In the genomic region with DNA sequence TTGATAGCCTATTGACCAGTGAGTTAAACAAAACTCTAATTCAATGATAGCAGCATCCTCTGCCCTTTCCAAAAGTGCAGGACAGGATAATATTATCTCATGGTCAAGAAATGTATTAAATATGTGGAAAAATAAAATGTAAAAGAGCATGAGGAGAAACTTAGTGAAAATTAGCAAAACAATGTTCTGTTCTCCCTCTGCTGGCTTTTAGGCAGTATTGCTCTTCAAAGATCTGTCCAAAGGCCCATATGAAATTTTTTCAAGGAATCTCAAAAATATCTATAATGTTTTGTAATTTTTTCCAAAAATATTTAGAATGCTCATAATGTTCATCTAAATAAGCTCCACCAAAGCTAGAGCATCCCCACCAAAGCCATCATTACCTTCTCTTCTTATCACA, we compare ENCODE assay signal across 11 cellular contexts. TPM values are rescaled to one million over a fixed set of nuclear protein-coding genes. Genes with fewer than 3 reads are reported as not detected.
DNase-seq lines count a peak whose midpoint lies in the region; ATAC-seq, FAIRE-seq and TF ChIP-seq lines count a peak whose summit lies in the region.
"Had no signal": no experiment of that assay in that cellular context is flagged by ENCODE, and none has a peak within 500 bp of the region (broad histone marks: within the 10 kb centered on the region; RNA-seq: fewer than 3 reads in every experiment).

No MANE protein-coding gene starts in this region.

- TF ChIP-seq CTCF in bronchial epithelial cell (IDR thresholded peaks at IDR 0.05; ENCODE audit: insufficient read depth, low read length, severe bottlenecking): peak; percentile 41
- peak; percentile 54 to 65 (median 57) for TF ChIP-seq CTCF in nephron (IDR thresholded peaks at IDR 0.05; ENCODE audit: unreplicated experiment in 3 of 3)

- no peaks in the 10 kb centered on the region for H3K36me3 ChIP-seq in bronchial epithelial cell (ENCODE audit: control insufficient read depth, insufficient read depth, low read length)
- no peaks in the 10 kb centered on the region for H3K36me3 ChIP-seq in CD4-positive, alpha-beta memory T cell (ENCODE audit: insufficient read depth, low read length)
- H3K36me3 ChIP-seq: HAP-1 had no signal

- CTCF ChIA-PET in CD4-positive, alpha-beta memory T cell (lab: Charles Lee; ENCODE audit: partially characterized antibody): interaction anchor here (1.0 to 3.5 kb wide), 2 partner anchors 9 to 12 kb away, joined by 3 to 10 read pairs; partner anchors contain the start of gene ARL14EP

- no peaks in the 10 kb centered on the region for H3K27me3 Mint-ChIP-seq in nephron (ENCODE audit: low read depth)
- H3K27me3 Mint-ChIP-seq in CD4-positive, alpha-beta memory T cell: peaks cover 7% of the 10 kb centered on the region in 2 donors

- H3K9me3 ChIP-seq in CD4-positive, alpha-beta memory T cell (ENCODE audit: control insufficient read depth in 1 of 2, low read length in 2 of 2): no peaks in the 10 kb centered on the region
- H3K9me3 ChIP-seq: HAP-1 had no signal

- H3K27ac ChIP-seq in CD4-positive, alpha-beta memory T cell (ENCODE audit: low read depth, low read length): no peak overlapping the region

- POLR2A ChIA-PET in CD4-positive, alpha-beta memory T cell (lab: Charles Lee; ENCODE audit: partially characterized antibody): no interaction called here

- intact Hi-C loops in CD4-positive, alpha-beta memory T cell (cut with micrococcal nuclease): no loop called here

- H3K4me1 Mint-ChIP-seq in nephron: no peaks in the 10 kb centered on the region
- H3K4me1 Mint-ChIP-seq in CD4-positive, alpha-beta memory T cell: peaks cover 0 to 11% (median 2%) of the 10 kb centered on the region in 4 donors

- no peaks in the 10 kb centered on the region for H3K36me3 Mint-ChIP-seq in nephron (ENCODE audit: low read depth)
- H3K36me3 Mint-ChIP-seq in CD4-positive, alpha-beta memory T cell: no peaks in the 10 kb centered on the region

- H3K4me3 ChIP-seq in bronchial epithelial cell (ENCODE audit: low read depth, low read length): no peak overlapping the region
- H3K4me3 ChIP-seq in CD4-positive, alpha-beta memory T cell (ENCODE audit: low read length in 2 of 2): no peak overlapping the region
- H3K4me3 ChIP-seq: HAP-1, lung had no signal

- no peaks in the 10 kb centered on the region for H3K4me1 ChIP-seq in CD4-positive, alpha-beta memory T cell (ENCODE audit: insufficient read depth, low read length)
- H3K4me1 ChIP-seq: HAP-1 had no signal

- H3K27ac Mint-ChIP-seq in nephron: no peak overlapping the region
- no peak overlapping the region for H3K27ac Mint-ChIP-seq in CD4-positive, alpha-beta memory T cell
- H3K27ac Mint-ChIP-seq: activated CD4-positive, alpha-beta memory T cell treated with anti-CD3 and anti-CD28 coated beads, Interleukin-2, amount 10 ng/mL, durations not matched to agents 7 days and 5 days had no signal

- FAIRE-seq in bronchial epithelial cell (lab: Jason Lieb, UNC) (no peak), HTR-8/SVneo (lab: Jason Lieb, UNC) (no peak)

- H3K27me3 ChIP-seq in bronchial epithelial cell (ENCODE audit: control insufficient read depth, insufficient read depth, low read length): peaks cover 2% of the 10 kb centered on the region
- no peaks in the 10 kb centered on the region for H3K27me3 ChIP-seq in CD4-positive, alpha-beta memory T cell (ENCODE audit: insufficient read depth, low read length)

- peak; percentile 32 for DNase-seq in DMS53 (lab: John Stamatoyannopoulos, UW)
- DNase-seq in Kasumi-1 (lab: John Stamatoyannopoulos, UW): peak; percentile 46 to 61
- peak; percentile 21 for DNase-seq in bronchial epithelial cell (ENCODE audit: low read depth)
- DNase-seq in CD4-positive, alpha-beta memory T cell: no peak
- no peak for DNase-seq in foreskin melanocyte
- no peak for DNase-seq in HTR-8/SVneo (ENCODE audit: insufficient read length, low spot score)
- DNase-seq: activated CD4-positive, alpha-beta memory T cell treated with anti-CD3 and anti-CD28 coated beads, Interleukin-2, amount 10 ng/mL, durations not matched to agents 7 days and 5 days had no signal

- H3K9me3 Mint-ChIP-seq in nephron: no peaks in the 10 kb centered on the region
- H3K9me3 Mint-ChIP-seq in CD4-positive, alpha-beta memory T cell: peaks cover 0 to 11% (median 5%) of the 10 kb centered on the region in 8 donors
- H3K9me3 Mint-ChIP-seq: activated CD4-positive, alpha-beta memory T cell treated with anti-CD3 and anti-CD28 coated beads, Interleukin-2, amount 10 ng/mL, durations not matched to agents 7 days and 5 days had no signal

- H3K4me3 Mint-ChIP-seq in nephron: no peak overlapping the region
- no peak overlapping the region for H3K4me3 Mint-ChIP-seq in CD4-positive, alpha-beta memory T cell
- H3K4me3 Mint-ChIP-seq: activated CD4-positive, alpha-beta memory T cell treated with anti-CD3 and anti-CD28 coated beads, Interleukin-2, amount 10 ng/mL, durations not matched to agents 7 days and 5 days had no signal

- no peak for ATAC-seq in HG03280 (IDR thresholded peaks at IDR 0.05; ENCODE audit: unreplicated experiment)

RNA-seq across cellular contexts. Expression of gene ARL14EP, which starts 8.3 kb away (rescaled TPM):
- 19.2 and 29.2 TPM in 2 replicates for total RNA-seq in bronchial epithelial cell
- 10 to 100 TPM; 44.3 to 50.1 TPM for total RNA-seq in CD4-positive, alpha-beta memory T cell
- polyA plus RNA-seq in CD4-positive, alpha-beta memory T cell: 10 to 100 TPM; 83.6 to 86.7 TPM

Comparison
In these comparisons a context has a peak if more than half of its experiments do, and no peak if none do; other contexts are left out.
1. DNase-seq: peak in DMS53 (single experiment), Kasumi-1 (2 of 2) and bronchial epithelial cell (single experiment); none in CD4-positive, alpha-beta memory T cell (0 of 5), foreskin melanocyte (single experiment) and HTR-8/SVneo (single experiment).